9 cellular contexts compared by ENCODE assay signal in the genomic region with DNA sequence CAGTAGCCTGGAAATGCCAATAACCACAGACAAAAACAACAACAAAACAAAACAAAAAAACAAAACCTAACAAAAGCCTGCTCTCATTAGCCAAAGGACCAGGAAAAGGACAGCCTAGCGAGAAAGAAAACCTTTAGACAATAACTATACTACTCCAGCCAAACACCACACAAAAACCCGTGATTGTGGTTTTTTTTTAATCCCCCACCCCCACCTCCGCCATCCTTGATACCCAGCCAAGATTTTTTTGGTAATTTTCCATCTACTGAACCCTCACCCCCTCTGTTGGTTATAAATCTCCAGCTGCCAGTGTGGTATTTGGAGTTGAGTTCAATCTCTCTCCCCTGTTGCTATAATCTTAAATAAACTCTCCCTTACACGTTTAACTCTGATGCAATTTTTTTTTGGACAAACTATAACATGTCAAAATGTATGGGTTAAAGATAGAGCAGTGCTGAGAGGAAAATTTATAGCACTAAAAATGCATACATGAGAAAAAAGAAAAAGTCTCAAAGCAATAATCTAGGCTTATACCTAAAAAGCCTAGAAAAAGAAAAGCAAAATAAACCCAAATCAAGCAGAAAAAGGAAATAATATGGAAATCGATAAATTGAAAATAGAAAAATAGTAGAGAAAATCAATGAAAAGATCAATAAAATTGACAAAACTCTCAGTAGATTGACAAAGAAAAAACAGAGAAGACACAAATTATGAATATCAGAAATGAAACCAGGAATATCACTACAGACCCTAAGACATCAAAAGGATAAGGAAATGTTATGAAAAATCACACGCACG.
DNase-seq lines count a peak whose midpoint lies in the region; ATAC-seq and TF ChIP-seq lines count a peak whose summit lies in the region.
"Had no signal": no experiment of that assay in that cellular context is flagged by ENCODE, and none has a peak within 500 bp of the region (broad histone marks: within the 10 kb centered on the region; RNA-seq: fewer than 3 reads in every experiment).

No MANE protein-coding gene starts in this region.

- H3K4me3 ChIP-seq in astrocyte of the spinal cord (ENCODE audit: low read depth, low read length): no peak overlapping the region
- no peak overlapping the region for H3K4me3 ChIP-seq in mesodermal cell (ENCODE audit: extremely low read depth, insufficient read depth, low read length, poor library complexity, severe bottlenecking)
- no peak overlapping the region for H3K4me3 ChIP-seq in tibial artery
- no peak overlapping the region for H3K4me3 ChIP-seq in left ventricle myocardium inferior

- no peak for DNase-seq in stimulated activated naive CD8-positive, alpha-beta T cell treated with anti-CD3 and anti-CD28 coated beads, Interleukin-15, Interleukin-2, amounts not matched to agents 100 U/mL and 50 U/mL, for 24 hours
- peak; percentile 32 for DNase-seq in astrocyte of the spinal cord (ENCODE audit: low read depth, low spot score)
- DNase-seq in SW 1271 (lab: John Stamatoyannopoulos, UW): no peak
- DNase-seq in tibial artery: no peak
- no peak for DNase-seq in type B pancreatic cell (ENCODE audit: extremely low spot score, unreplicated experiment)
- no peak for DNase-seq in left ventricle myocardium inferior
- DNase-seq: NCI-H187 treated with DMSO at 0.1 percent for 48 hours had no signal

- in situ Hi-C loops in astrocyte of the spinal cord (cut with HindIII; ENCODE audit: low sequenced_read_pairs): no loop called here

- H3K27me3 Mint-ChIP-seq in stimulated activated naive CD8-positive, alpha-beta T cell treated with anti-CD3 and anti-CD28 coated beads, Interleukin-15, Interleukin-2, amounts not matched to agents 100 ng/mL and 50 ng/mL, for 24 hours: no peaks in the 10 kb centered on the region
- no peaks in the 10 kb centered on the region for H3K27me3 Mint-ChIP-seq in type B pancreatic cell

- peak overlapping the region; percentile 24 for H3K27ac Mint-ChIP-seq in stimulated activated naive CD8-positive, alpha-beta T cell treated with anti-CD3 and anti-CD28 coated beads, Interleukin-15, Interleukin-2, amounts not matched to agents 100 ng/mL and 50 ng/mL, for 24 hours
- H3K27ac Mint-ChIP-seq in type B pancreatic cell: no peak overlapping the region

- H3K4me1 ChIP-seq in mesodermal cell (ENCODE audit: control insufficient read depth, insufficient read depth, low read length, poor library complexity, severe bottlenecking): peaks cover 4% of the 10 kb centered on the region
- no peaks in the 10 kb centered on the region for H3K4me1 ChIP-seq in tibial artery
- H3K4me1 ChIP-seq in left ventricle myocardium inferior: no peaks in the 10 kb centered on the region

- TF ChIP-seq CTCF in astrocyte of the spinal cord (IDR thresholded peaks at IDR 0.05; ENCODE audit: low read depth, low read length): no peak
- TF ChIP-seq CTCF in tibial artery (IDR thresholded peaks at IDR 0.05): no peak
- no peak for TF ChIP-seq CTCF in type B pancreatic cell (conservative IDR thresholded peaks at IDR 0.05)
- no peak for TF ChIP-seq CTCF in left ventricle myocardium inferior (IDR thresholded peaks at IDR 0.05; ENCODE audit: borderline replicate concordance)

- H3K27ac ChIP-seq in mesodermal cell (ENCODE audit: low read depth, low read length, severe bottlenecking) (peak overlapping the region; percentile 26), tibial artery (no peak overlapping the region), left ventricle myocardium inferior (replicated peaks) (no peak overlapping the region)

- H3K36me3 ChIP-seq in mesodermal cell (ENCODE audit: control insufficient read depth, insufficient read depth, low read length): no peaks in the 10 kb centered on the region
- no peaks in the 10 kb centered on the region for H3K36me3 ChIP-seq in tibial artery
- H3K36me3 ChIP-seq in left ventricle myocardium inferior: no peaks in the 10 kb centered on the region

- WGBS in mesodermal cell (ENCODE audit: insufficient coverage in 2 of 2), 2 experiments: 16 to 84% methylated on average over 2 of the region's 7 CpGs

- H3K36me3 Mint-ChIP-seq in stimulated activated naive CD8-positive, alpha-beta T cell treated with anti-CD3 and anti-CD28 coated beads, Interleukin-15, Interleukin-2, amounts not matched to agents 100 ng/mL and 50 ng/mL, for 24 hours (ENCODE audit: low read depth): no peaks in the 10 kb centered on the region
- H3K36me3 Mint-ChIP-seq in type B pancreatic cell: no peaks in the 10 kb centered on the region

- no peaks in the 10 kb centered on the region for H3K9me3 Mint-ChIP-seq in stimulated activated naive CD8-positive, alpha-beta T cell treated with anti-CD3 and anti-CD28 coated beads, Interleukin-15, Interleukin-2, amounts not matched to agents 100 ng/mL and 50 ng/mL, for 24 hours
- peaks cover 3% of the 10 kb centered on the region for H3K9me3 Mint-ChIP-seq in type B pancreatic cell

- intact Hi-C loops in tibial artery (cut with DNase I; ENCODE audit: low total_unique reads) (no loop called here), left ventricle myocardium inferior (cut with micrococcal nuclease) (no loop called here)

- ATAC-seq in stimulated activated naive CD8-positive, alpha-beta T cell treated with anti-CD3 and anti-CD28 coated beads, Interleukin-15, Interleukin-2, amounts not matched to agents 100 U/mL and 50 U/mL, for 24 hours: no peak

- H3K27me3 ChIP-seq in tibial artery (no peaks in the 10 kb centered on the region), left ventricle myocardium inferior (ENCODE audit: low read depth) (no peaks in the 10 kb centered on the region)

- H3K9me3 ChIP-seq in mesodermal cell (ENCODE audit: control insufficient read depth, low read length): no peaks in the 10 kb centered on the region
- no peaks in the 10 kb centered on the region for H3K9me3 ChIP-seq in tibial artery
- no peaks in the 10 kb centered on the region for H3K9me3 ChIP-seq in left ventricle myocardium inferior (replicated peaks)

- peak overlapping the region; percentile 40 for H3K4me3 Mint-ChIP-seq in stimulated activated naive CD8-positive, alpha-beta T cell treated with anti-CD3 and anti-CD28 coated beads, Interleukin-15, Interleukin-2, amounts not matched to agents 100 ng/mL and 50 ng/mL, for 24 hours
- no peak overlapping the region for H3K4me3 Mint-ChIP-seq in type B pancreatic cell

- H3K4me1 Mint-ChIP-seq in stimulated activated naive CD8-positive, alpha-beta T cell treated with anti-CD3 and anti-CD28 coated beads, Interleukin-15, Interleukin-2, amounts not matched to agents 100 ng/mL and 50 ng/mL, for 24 hours (ENCODE audit: low read depth): peaks cover 25% of the 10 kb centered on the region
- H3K4me1 Mint-ChIP-seq in type B pancreatic cell (ENCODE audit: unreplicated experiment): peaks cover 8% of the 10 kb centered on the region
